Comparison of ENCODE assay signal across 17 cellular contexts in the genomic region with DNA sequence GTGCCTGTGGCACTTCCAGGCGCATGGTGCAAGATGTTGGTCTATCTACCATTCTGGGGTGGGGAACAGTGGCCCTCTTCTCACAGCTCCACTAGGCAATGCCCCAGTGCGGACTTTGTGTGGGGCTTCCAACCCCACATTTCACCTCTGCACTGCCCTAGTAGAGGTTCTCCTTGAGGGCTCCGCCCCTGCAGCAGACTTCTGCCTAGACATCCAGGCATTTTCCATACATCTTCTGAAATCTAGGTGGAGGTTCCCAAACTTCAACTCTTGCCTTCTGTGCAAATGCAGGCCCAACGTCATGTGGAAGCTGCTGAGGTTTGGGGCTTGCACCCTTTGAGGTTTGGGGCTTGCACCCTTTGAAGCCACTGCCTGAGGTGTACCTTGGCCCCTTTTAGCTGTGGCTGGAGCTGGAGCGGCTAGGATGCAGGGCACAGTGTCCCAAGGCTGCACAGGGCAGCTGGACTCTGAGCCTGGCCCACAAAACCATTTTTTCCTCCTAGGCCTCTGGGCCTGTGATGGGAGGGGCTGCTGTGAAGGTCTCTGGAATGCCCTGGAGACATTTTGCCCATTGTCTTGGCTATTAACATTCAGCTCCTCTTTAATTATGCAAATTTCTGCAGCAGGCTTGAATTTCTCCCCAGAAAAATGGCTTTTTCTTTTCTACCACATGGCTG.
DNase-seq lines count a peak whose midpoint lies in the region; ATAC-seq, FAIRE-seq and TF ChIP-seq lines count a peak whose summit lies in the region.
"Had no signal": no experiment of that assay in that cellular context is flagged by ENCODE, and none has a peak within 500 bp of the region (broad histone marks: within the 10 kb centered on the region; RNA-seq: fewer than 3 reads in every experiment).

No MANE protein-coding gene starts in this region.

- no peak overlapping the region for H3K9ac ChIP-seq in HUES48 (ENCODE audit: low read depth, low read length)

- no peak for FAIRE-seq in A549 (lab: Jason Lieb, UNC)
- FAIRE-seq: GM12878, GM18507, HTR-8/SVneo had no signal

- H3K9me2 ChIP-seq in hepatocyte (replicated peaks; ENCODE audit: insufficient read depth) = no peaks in the 10 kb centered on the region

- TF ChIP-seq RAD21 in A549 (conservative IDR thresholded peaks at IDR 0.05 in 1 of 2, IDR thresholded peaks at IDR 0.05 in 1 of 2) = no peak

- DNase-seq in A549 (ENCODE audit: low read depth in 1 of 2, low spot score in 1 of 2) = no peak
- peak; percentile 17 for DNase-seq in ACHN
- DNase-seq in endothelial cell (ENCODE audit: low spot score) = no peak
- DNase-seq in hepatocyte (ENCODE audit: low spot score) = no peak
- no peak for DNase-seq in pons (ENCODE audit: low spot score)
- DNase-seq: AML-193; C1 segment of cervical spinal cord; CD4-positive, alpha-beta T cell; H9; HFFc6; IMR-90; KG1 had no signal

- no peaks in the 10 kb centered on the region for H3K27me3 Mint-ChIP-seq in endothelial cell (ENCODE audit: unreplicated experiment)
- H3K27me3 Mint-ChIP-seq: CD4-positive, alpha-beta T cell had no signal

- whole genome bisulfite sequencing in A549 (ENCODE audit: missing lambda C conversion rate) = 73% methylated on average over 5 of the region's 5 CpGs
- WGBS in hepatocyte (ENCODE audit: low lambda C conversion rate, missing lambda C conversion rate) = 100% methylated on average over 5 of the region's 5 CpGs

- H3K27me3 ChIP-seq in HUES48 (ENCODE audit: control insufficient read depth, insufficient read depth, low read length) = no peaks in the 10 kb centered on the region
- H3K27me3 ChIP-seq in hepatocyte = no peaks in the 10 kb centered on the region

- no peak overlapping the region for H3K27ac Mint-ChIP-seq in endothelial cell (ENCODE audit: unreplicated experiment)
- H3K27ac Mint-ChIP-seq: CD4-positive, alpha-beta T cell; GM23338; H9 had no signal

- H3K36me3 Mint-ChIP-seq in endothelial cell (ENCODE audit: low read depth, unreplicated experiment) = peaks cover 41% of the 10 kb centered on the region

- H3K9me3 Mint-ChIP-seq in endothelial cell (ENCODE audit: unreplicated experiment) = peaks cover 27% of the 10 kb centered on the region

- no peak overlapping the region for H2AFZ ChIP-seq in hepatocyte
- H2AFZ ChIP-seq: GM23338 had no signal

- no peaks in the 10 kb centered on the region for H3K79me2 ChIP-seq in hepatocyte

- H3K36me3 ChIP-seq in HUES48 (ENCODE audit: control insufficient read depth, insufficient read depth, low read length) (peaks cover 12% of the 10 kb centered on the region), hepatocyte (replicated peaks; ENCODE audit: insufficient read depth, low read depth) (no peaks in the 10 kb centered on the region)

- in situ Hi-C loops in ACHN (cut with HindIII; ENCODE audit: low pct_ligation_motif_present, low pct_unique_long_range_greater_than_20kb, low sequenced_read_pairs) = no loop called here

- H3K4me1 ChIP-seq in A549 (no peaks in the 10 kb centered on the region), HUES48 (ENCODE audit: control insufficient read depth, insufficient read depth, low read length) (peaks cover 8% of the 10 kb centered on the region; the same call in 1 of the 2 replicates), hepatocyte (ENCODE audit: insufficient read depth) (no peaks in the 10 kb centered on the region)

- POLR2A ChIA-PET in A549 (lab: Yijun Ruan, JAX) = no interaction called here

- no peaks in the 10 kb centered on the region for H4K20me1 ChIP-seq in hepatocyte (ENCODE audit: insufficient read depth, poor library complexity, severe bottlenecking)

- H3K4me3 Mint-ChIP-seq in endothelial cell (ENCODE audit: unreplicated experiment) = peak overlapping the region; percentile 62
- H3K4me3 Mint-ChIP-seq: GM23338, H9, HFFc6 had no signal

- TF ChIP-seq EP300 in A549 (IDR thresholded peaks at IDR 0.05) = no peak

- no peak overlapping the region for H3K4me2 ChIP-seq in A549
- no peak overlapping the region for H3K4me2 ChIP-seq in hepatocyte
- H3K4me2 ChIP-seq: GM23338 had no signal

- no peak for TF ChIP-seq POLR2A in A549 (IDR thresholded peaks at IDR 0.05; ENCODE audit: low read length)

- H3K27ac ChIP-seq in A549 (no peak overlapping the region), HUES48 (ENCODE audit: low read depth, low read length) (no peak overlapping the region), hepatocyte (no peak overlapping the region)

- H3K9me3 ChIP-seq in A549 (peaks cover 30% of the 10 kb centered on the region), HUES48 (ENCODE audit: control insufficient read depth, insufficient read depth, low read length) (peaks cover 32% of the 10 kb centered on the region), hepatocyte (ENCODE audit: low read depth) (peaks cover 17% of the 10 kb centered on the region)

- no peak for ATAC-seq in A549
- ATAC-seq: GM12878, GM23338 had no signal

- CTCF ChIA-PET in A549 (lab: Yijun Ruan, JAX) = no interaction called here

- peaks cover 6% of the 10 kb centered on the region for H3K4me1 Mint-ChIP-seq in endothelial cell (ENCODE audit: unreplicated experiment)

- H3K4me3 ChIP-seq in A549 (no peak overlapping the region), HUES48 (ENCODE audit: low read depth, low read length) (0 out of 2 replicates have a peak overlapping the region, but pooled peaks have one; percentile 3), hepatocyte (no peak overlapping the region)
- H3K4me3 ChIP-seq: GM12878, GM23338 had no signal

- TF ChIP-seq CTCF in A549 (IDR thresholded peaks at IDR 0.05) (no peak), endothelial cell (IDR thresholded peaks at IDR 0.05; ENCODE audit: unreplicated experiment) (no peak), hepatocyte (IDR thresholded peaks at IDR 0.05; ENCODE audit: poor library complexity) (no peak)

TF ChIP-seq in A549, 52 proteins besides CTCF, POLR2A, EP300 and RAD21:
- TF ChIP-seq, protein P1, sequence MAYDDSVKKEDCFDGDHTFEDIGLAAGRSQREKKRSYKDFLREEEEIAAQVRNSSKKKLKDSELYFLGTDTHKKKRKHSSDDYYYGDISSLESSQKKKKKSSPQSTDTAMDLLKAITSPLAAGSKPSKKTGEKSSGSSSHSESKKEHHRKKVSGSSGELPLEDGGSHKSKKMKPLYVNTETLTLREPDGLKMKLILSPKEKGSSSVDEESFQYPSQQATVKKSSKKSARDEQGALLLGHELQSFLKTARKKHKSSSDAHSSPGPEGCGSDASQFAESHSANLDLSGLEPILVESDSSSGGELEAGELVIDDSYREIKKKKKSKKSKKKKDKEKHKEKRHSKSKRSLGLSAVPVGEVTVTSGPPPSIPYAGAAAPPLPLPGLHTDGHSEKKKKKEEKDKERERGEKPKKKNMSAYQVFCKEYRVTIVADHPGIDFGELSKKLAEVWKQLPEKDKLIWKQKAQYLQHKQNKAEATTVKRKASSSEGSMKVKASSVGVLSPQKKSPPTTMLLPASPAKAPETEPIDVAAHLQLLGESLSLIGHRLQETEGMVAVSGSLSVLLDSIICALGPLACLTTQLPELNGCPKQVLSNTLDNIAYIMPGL (CRISPR knock-in tag; IDR thresholded peaks at IDR 0.05; ENCODE audit: borderline replicate concordance) = no peak
- no peak for TF ChIP-seq RCOR1 (IDR thresholded peaks at IDR 0.05; ENCODE audit: low read depth, low read length)
- peak; percentile 96 for TF ChIP-seq ZFP36 (IDR thresholded peaks at IDR 0.05; ENCODE audit: borderline replicate concordance, partially characterized antibody)
- TF ChIP-seq BCL3 (IDR thresholded peaks at IDR 0.05) = no peak
